In the genomic region with DNA sequence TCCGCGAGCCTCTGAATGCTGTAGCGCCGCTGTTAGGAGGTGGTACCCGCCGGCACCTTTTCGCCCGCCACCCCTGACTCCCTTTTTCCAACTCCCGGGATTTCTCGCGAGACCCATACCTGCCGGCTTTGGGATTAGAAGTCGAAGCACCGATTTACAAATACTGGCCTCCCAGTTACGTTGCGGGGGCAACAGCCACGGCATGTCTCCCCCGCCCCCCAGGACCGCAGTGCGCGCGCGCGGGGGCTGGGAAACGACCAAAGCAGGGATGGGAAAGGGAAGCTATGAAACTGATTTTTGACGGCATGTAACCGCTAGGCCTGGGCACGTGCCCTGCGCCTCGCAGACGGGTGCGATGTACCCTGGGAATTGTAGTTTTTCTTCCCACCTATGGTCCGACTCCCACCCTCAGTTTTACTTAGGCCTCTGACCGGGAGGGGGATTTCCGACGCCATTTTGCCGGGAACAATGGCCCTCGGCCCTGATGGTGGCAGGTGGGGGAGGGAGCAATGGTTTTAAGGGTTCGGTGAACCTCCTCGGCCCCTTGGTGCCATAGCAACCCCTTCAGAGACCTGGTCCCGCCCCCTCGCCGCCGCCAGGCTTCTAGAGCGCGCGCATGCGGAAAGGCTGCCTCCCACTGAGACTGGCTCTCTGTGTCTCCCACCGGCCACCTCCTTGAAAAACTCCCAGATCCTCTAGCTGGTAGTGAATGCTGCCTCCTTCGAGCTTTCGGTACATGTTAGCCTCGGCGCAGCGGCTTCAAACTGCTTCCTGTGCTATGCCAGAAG, we compare ENCODE assay signal across 8 cellular contexts. TPM values are rescaled to one million over a fixed set of nuclear protein-coding genes. Genes with fewer than 3 reads are reported as not detected.
A peak's percentile ranks its signal among the peaks of the same experiment; 100 is the strongest.
DNase-seq lines count a peak whose midpoint lies in the region; ATAC-seq, FAIRE-seq and TF ChIP-seq lines count a peak whose summit lies in the region.

No MANE protein-coding gene starts in this region.

- peak overlapping the region; percentile 55 for H3K4me2 ChIP-seq in keratinocyte (ENCODE audit: control insufficient read depth, extremely low read depth, insufficient read depth, low read depth, low read length)

- peaks cover 14% of the 10 kb centered on the region for H3K27me3 ChIP-seq in WERI-Rb-1 (ENCODE audit: insufficient read depth, low read depth, severe bottlenecking)
- H3K27me3 ChIP-seq in keratinocyte (ENCODE audit: control insufficient read depth, extremely low read depth, insufficient read depth, low read length), result no peaks in the 10 kb centered on the region

- FAIRE-seq in keratinocyte (lab: Jason Lieb, UNC), result no peak

- no peaks in the 10 kb centered on the region for H3K9me1 ChIP-seq in keratinocyte (ENCODE audit: control insufficient read depth, extremely low read depth, insufficient read depth, low read length)

- no peaks in the 10 kb centered on the region for H3K79me2 ChIP-seq in keratinocyte (ENCODE audit: control insufficient read depth, insufficient read depth, low read length)

- peak; percentile 64 for DNase-seq in EH (ENCODE audit: low read depth)
- DNase-seq in NCI-H1092 (lab: John Stamatoyannopoulos, UW), result peak; percentile 89
- peak; percentile 87 for DNase-seq in WERI-Rb-1
- DNase-seq in cerebellar cortex (ENCODE audit: low spot score), result peak; percentile 51
- DNase-seq in keratinocyte (ENCODE audit: low read depth, low spot score), result no peak
- peak; percentile 47 for DNase-seq in stimulated activated CD4-positive, alpha-beta T cell treated with anti-CD3 and anti-CD28 coated beads, Interleukin-12 subunit alpha, Interleukin-12 subunit beta, amount 100 ng/mL, for 4 hours

- H4K20me1 ChIP-seq in keratinocyte (ENCODE audit: control insufficient read depth, extremely low read depth, insufficient read depth, low read length), result no peaks in the 10 kb centered on the region

- H3K4me3 ChIP-seq in WERI-Rb-1 (ENCODE audit: low read depth, low read length), result peak overlapping the region; percentile 68
- H3K4me3 ChIP-seq in keratinocyte (ENCODE audit: control insufficient read depth in 2 of 3, extremely low read depth in 1 of 3, insufficient read depth in 2 of 3, low read depth in 1 of 3, low read length in 3 of 3), result peak overlapping the region; percentile 29 to 66 (median 45)

- H3K9me3 ChIP-seq in WERI-Rb-1 (ENCODE audit: severe bottlenecking), result no peaks in the 10 kb centered on the region
- no peaks in the 10 kb centered on the region for H3K9me3 ChIP-seq in keratinocyte (ENCODE audit: control insufficient read depth, low read depth, low read length)

- H3K36me3 ChIP-seq in WERI-Rb-1, result no peaks in the 10 kb centered on the region
- H3K36me3 ChIP-seq in keratinocyte (ENCODE audit: control insufficient read depth in 2 of 2, extremely low read depth in 1 of 2, insufficient read depth in 2 of 2, low read length in 2 of 2), result no peaks in the 10 kb centered on the region

- H3K4me1 ChIP-seq in keratinocyte (ENCODE audit: control insufficient read depth, extremely low read depth, insufficient read depth, low read length), result no peaks in the 10 kb centered on the region

- peak overlapping the region; percentile 51 for H2AFZ ChIP-seq in keratinocyte (ENCODE audit: control insufficient read depth, low read length)

- dilution Hi-C loops in keratinocyte (cut with MboI; ENCODE audit: extremely low pct_ligation_motif_present, low sequenced_read_pairs), result no loop called here

- TF ChIP-seq CTCF in WERI-Rb-1 (IDR thresholded peaks at IDR 0.05; ENCODE audit: low read depth, low read length) (no peak), keratinocyte (optimal IDR thresholded peaks at IDR 0.05 in 1 of 3, IDR thresholded peaks at IDR 0.05 in 1 of 3, conservative IDR thresholded peaks at IDR 0.05 in 1 of 3; ENCODE audit: extremely low read depth in 1 of 3, insufficient read depth in 2 of 3, low read length in 3 of 3) (no peak)

- ATAC-seq in HG03565 (IDR thresholded peaks at IDR 0.05; ENCODE audit: unreplicated experiment) (no peak), GM21367 (IDR thresholded peaks at IDR 0.05; ENCODE audit: unreplicated experiment) (no peak)

- no peak overlapping the region for H3K9ac ChIP-seq in keratinocyte (ENCODE audit: control insufficient read depth, extremely low read depth, insufficient read depth, low read length)

- H3K27ac ChIP-seq in WERI-Rb-1 (peak overlapping the region; percentile 95), keratinocyte (ENCODE audit: control insufficient read depth, insufficient read depth, low read length) (no peak overlapping the region)

RNA-seq across cellular contexts. Expression of a gene that starts 0.8 kb away (rescaled TPM):
- polyA plus RNA-seq in keratinocyte, result 0.26 to 0.33 TPM (median 0.27 TPM) in 3 replicates
- 0.67 TPM for polyA plus RNA-seq in keratinocyte (2011; ENCODE audit: low read depth)
- polyA plus RNA-seq in keratinocyte (2011; cell fraction: cytosol; rRNA removed), result 0.10 and 0.27 TPM in 2 replicates
- polyA plus RNA-seq in keratinocyte (2011; cell fraction: nucleus; rRNA removed), result 0.40 and 0.41 TPM in 2 replicates
- 0.07 and 0.13 TPM in 2 replicates for polyA plus RNA-seq in keratinocyte (2012; ENCODE audit: low replicate concordance)
- 0.56 to 1.5 TPM (median 1.0 TPM) in 3 replicates for polyA minus RNA-seq in keratinocyte
- 0.38 TPM for polyA minus RNA-seq in keratinocyte (2011; cell fraction: cytosol; rRNA and poly(A)+ RNA removed)
- polyA minus RNA-seq in keratinocyte (2011; cell fraction: nucleus; rRNA and poly(A)+ RNA removed), result 0.63 and 1.4 TPM in 2 replicates
